Comparison of ENCODE assay signal across 1 cellular context in the genomic region with DNA sequence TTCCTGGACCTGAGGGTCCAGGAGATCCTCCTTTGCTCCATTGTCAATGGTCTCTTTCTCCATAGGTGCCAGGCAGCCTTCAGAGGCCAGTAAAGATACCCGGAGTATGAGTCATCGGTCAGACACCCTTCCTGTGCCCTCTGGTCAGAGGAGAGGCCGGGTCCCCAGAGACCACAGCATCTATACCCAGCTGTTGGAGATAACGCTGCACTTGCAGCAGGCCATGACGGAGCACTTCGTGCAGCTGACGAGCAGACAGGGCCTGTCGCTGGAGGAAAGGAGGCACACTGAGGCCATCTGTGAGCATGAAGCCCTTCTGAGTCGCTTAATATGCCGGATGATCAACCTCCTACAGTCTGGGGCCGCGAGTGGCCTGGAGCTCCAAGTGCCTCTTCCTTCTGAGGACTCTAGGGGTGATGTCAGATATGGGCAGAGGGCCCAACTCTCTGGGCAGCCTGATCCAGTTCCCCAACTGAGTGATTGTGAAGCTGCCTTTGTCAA.
TF ChIP-seq lines count a peak whose summit lies in the region.

Gene ACCSL (plus strand): TSS at position 51 of the 501 bp plus-strand sequence. CDS start 56 bp downstream, at position 107.

TF ChIP-seq in IMR-90, 13 proteins besides CTCF, POLR2A, EP300 and RAD21 (continued from another document):
- TF ChIP-seq RCOR1 (IDR thresholded peaks at IDR 0.05; ENCODE audit: insufficient replicate concordance, low read length) = no peak
- TF ChIP-seq MXI1 (IDR thresholded peaks at IDR 0.05; ENCODE audit: borderline replicate concordance, low read depth, low read length) = no peak
- no peak for TF ChIP-seq CEBPB (IDR thresholded peaks at IDR 0.05; ENCODE audit: low read depth, low read length)
- no peak for TF ChIP-seq RFX5 (IDR thresholded peaks at IDR 0.05; ENCODE audit: low read depth, low read length)
- TF ChIP-seq CHD1 (IDR thresholded peaks at IDR 0.05; ENCODE audit: low read depth, low read length) = no peak
- TF ChIP-seq FOS (IDR thresholded peaks at IDR 0.05; ENCODE audit: low read depth, low read length) = no peak
- TF ChIP-seq BHLHE40 (IDR thresholded peaks at IDR 0.05; ENCODE audit: low read depth, low read length) = no peak
- TF ChIP-seq USF2 (IDR thresholded peaks at IDR 0.05; ENCODE audit: low read depth, low read length) = no peak
- TF ChIP-seq, protein P1, sequence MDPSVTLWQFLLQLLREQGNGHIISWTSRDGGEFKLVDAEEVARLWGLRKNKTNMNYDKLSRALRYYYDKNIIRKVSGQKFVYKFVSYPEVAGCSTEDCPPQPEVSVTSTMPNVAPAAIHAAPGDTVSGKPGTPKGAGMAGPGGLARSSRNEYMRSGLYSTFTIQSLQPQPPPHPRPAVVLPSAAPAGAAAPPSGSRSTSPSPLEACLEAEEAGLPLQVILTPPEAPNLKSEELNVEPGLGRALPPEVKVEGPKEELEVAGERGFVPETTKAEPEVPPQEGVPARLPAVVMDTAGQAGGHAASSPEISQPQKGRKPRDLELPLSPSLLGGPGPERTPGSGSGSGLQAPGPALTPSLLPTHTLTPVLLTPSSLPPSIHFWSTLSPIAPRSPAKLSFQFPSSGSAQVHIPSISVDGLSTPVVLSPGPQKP (IDR thresholded peaks at IDR 0.05; ENCODE audit: borderline replicate concordance, low read depth, low read length) = no peak
- TF ChIP-seq MAFK (IDR thresholded peaks at IDR 0.05; ENCODE audit: low read depth, low read length) = no peak
- no peak for TF ChIP-seq MAZ (IDR thresholded peaks at IDR 0.05; ENCODE audit: borderline replicate concordance, low read depth, low read length)
